18 cellular contexts compared by ENCODE assay signal in the genomic region with DNA sequence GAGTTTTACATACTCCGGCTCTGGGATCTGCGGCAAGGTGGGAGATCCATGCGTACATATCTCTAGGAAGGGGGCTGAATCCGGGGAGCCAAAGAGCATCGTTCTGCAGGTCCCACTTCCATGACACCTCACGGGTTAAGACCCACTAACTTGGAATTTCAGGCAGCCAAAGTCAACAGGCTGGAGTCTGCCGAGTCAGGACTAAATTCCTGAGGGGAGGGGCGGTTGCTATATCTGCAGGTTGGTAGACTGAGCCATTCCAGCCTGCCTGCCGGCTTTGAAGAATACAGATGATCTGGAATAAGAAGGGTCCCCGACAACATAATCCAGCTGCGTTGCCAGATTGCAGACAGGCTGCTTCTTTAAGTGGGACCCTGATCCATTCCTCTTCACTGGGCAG.
"Had no signal": no experiment of that assay in that cellular context is flagged by ENCODE, and none has a peak within 500 bp of the region (broad histone marks: within the 10 kb centered on the region; RNA-seq: fewer than 3 reads in every experiment).

No MANE protein-coding gene starts in this region.

- H3K36me3 Mint-ChIP-seq: activated naive CD4-positive, alpha-beta T cell treated with anti-CD3 and anti-CD28 coated beads, Interleukin-2, amount 50 U/mL, for 24 hours; natural killer cell treated with Interleukin-12 subunit alpha and Interleukin-12 subunit beta and Interleukin-15 and Interleukin-18, amount 100 ng/mL, for 72 hours had no signal

- H3K9me3 ChIP-seq: psoas muscle, sigmoid colon, spleen had no signal

- DNase-seq: activated B cell treated with CpG ODN at 0.5 μM for 24 hours; activated CD4-positive, alpha-beta T cell treated with anti-CD3 and anti-CD28 coated beads for 48 hours; activated CD8-positive, alpha-beta memory T cell treated with anti-CD3 and anti-CD28 coated beads, Interleukin-2, amount 50 U/mL, for 4 hours; activated CD8-positive, alpha-beta T cell treated with anti-CD3 and anti-CD28 coated beads, Interleukin-2, amount 10 ng/mL, durations not matched to agents 7 days and 5 days; activated effector memory CD4-positive, alpha-beta T cell treated with anti-CD3 and anti-CD28 coated beads, Interleukin-2, amount 50 U/mL, for 16 hours; activated T-cell treated with anti-CD3 and anti-CD28 coated beads, Interleukin-2, amount 50 U/mL, for 48 hours; central memory CD4-positive, alpha-beta T cell; effector CD4-positive, alpha-beta T cell; foreskin melanocyte; heart left ventricle; kidney; psoas muscle; sigmoid colon; spleen had no signal

- H3K27ac Mint-ChIP-seq: activated B cell treated with CpG ODN at 0.5 μM for 24 hours; activated CD8-positive, alpha-beta T cell treated with anti-CD3 and anti-CD28 coated beads, Interleukin-2, amount 10 ng/mL, durations not matched to agents 7 days and 5 days; activated naive CD4-positive, alpha-beta T cell treated with anti-CD3 and anti-CD28 coated beads, Interleukin-2, amount 50 U/mL, for 24 hours; natural killer cell treated with Interleukin-12 subunit alpha and Interleukin-12 subunit beta and Interleukin-15 and Interleukin-18, amount 100 ng/mL, for 72 hours; T-helper 1 cell treated with Interleukin-12 subunit alpha and Interleukin-12 subunit beta and Interleukin-4 antibody, amounts not matched to agents 30 μg/mL and 1 μg/mL, for 36 hours had no signal

- H3K4me1 ChIP-seq: heart left ventricle, psoas muscle, sigmoid colon, spleen had no signal

- H3K36me3 ChIP-seq: heart left ventricle, sigmoid colon, spleen had no signal

- H3K4me3 Mint-ChIP-seq: activated B cell treated with CpG ODN at 0.5 μM for 24 hours; activated CD8-positive, alpha-beta T cell treated with anti-CD3 and anti-CD28 coated beads, Interleukin-2, amount 10 ng/mL, durations not matched to agents 7 days and 5 days; activated naive CD4-positive, alpha-beta T cell treated with anti-CD3 and anti-CD28 coated beads, Interleukin-2, amount 50 U/mL, for 24 hours; natural killer cell treated with Interleukin-12 subunit alpha and Interleukin-12 subunit beta and Interleukin-15 and Interleukin-18, amount 100 ng/mL, for 72 hours; T-helper 1 cell treated with Interleukin-12 subunit alpha and Interleukin-12 subunit beta and Interleukin-4 antibody, amounts not matched to agents 30 μg/mL and 1 μg/mL, for 36 hours had no signal

- H3K4me3 ChIP-seq: coronary artery, heart left ventricle, psoas muscle, sigmoid colon, spleen had no signal

- H3K27me3 Mint-ChIP-seq: activated B cell treated with CpG ODN at 0.5 μM for 24 hours; natural killer cell treated with Interleukin-12 subunit alpha and Interleukin-12 subunit beta and Interleukin-15 and Interleukin-18, amount 100 ng/mL, for 72 hours had no signal

- H3K4me1 Mint-ChIP-seq: activated B cell treated with CpG ODN at 0.5 μM for 24 hours; activated naive CD4-positive, alpha-beta T cell treated with anti-CD3 and anti-CD28 coated beads, Interleukin-2, amount 50 U/mL, for 24 hours had no signal

- H3K27ac ChIP-seq: coronary artery, heart left ventricle, psoas muscle, sigmoid colon, spleen had no signal

- ATAC-seq: activated CD8-positive, alpha-beta T cell treated with anti-CD3 and anti-CD28 coated beads, Interleukin-2, amount 10 ng/mL, durations not matched to agents 7 days and 5 days; natural killer cell treated with Interleukin-12 subunit alpha and Interleukin-12 subunit beta and Interleukin-15 and Interleukin-18, amount 100 ng/mL, for 72 hours; psoas muscle had no signal

- H3K27me3 ChIP-seq: heart left ventricle, sigmoid colon, spleen had no signal

- H3K9me3 Mint-ChIP-seq: activated B cell treated with CpG ODN at 0.5 μM for 24 hours; activated naive CD4-positive, alpha-beta T cell treated with anti-CD3 and anti-CD28 coated beads, Interleukin-2, amount 50 U/mL, for 24 hours; T-helper 1 cell treated with Interleukin-12 subunit alpha and Interleukin-12 subunit beta and Interleukin-4 antibody, amounts not matched to agents 30 μg/mL and 1 μg/mL, for 36 hours had no signal
